2 cellular contexts compared by ENCODE assay signal in the genomic region with DNA sequence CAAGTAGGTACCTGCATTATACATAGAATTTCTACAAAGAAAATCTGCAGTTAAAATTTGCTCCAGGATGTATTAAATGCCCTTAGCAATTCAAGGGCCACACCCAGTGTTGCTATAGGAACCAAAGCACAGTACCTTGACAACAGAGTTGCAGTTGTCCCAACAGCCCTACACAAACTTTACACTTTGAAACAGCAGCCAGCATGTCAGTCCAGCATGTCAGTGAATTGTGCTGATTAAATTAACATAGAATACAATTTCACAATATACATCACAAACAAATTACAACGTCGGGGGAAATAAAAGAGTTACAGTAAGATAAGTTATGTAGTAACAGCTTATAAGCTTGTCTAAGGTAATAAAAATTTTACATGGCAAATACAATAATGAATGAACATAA.
TF ChIP-seq lines count a peak whose summit lies in the region.

No MANE protein-coding gene starts in this region.

TF ChIP-seq in A549, 52 proteins besides CTCF, POLR2A, EP300 and RAD21 (continued from another document):
- no peak for TF ChIP-seq HMGXB4 (CRISPR knock-in tag; IDR thresholded peaks at IDR 0.05; ENCODE audit: borderline replicate concordance)
- TF ChIP-seq RARB (CRISPR knock-in tag; IDR thresholded peaks at IDR 0.05): no peak
- no peak for TF ChIP-seq EHF (CRISPR knock-in tag; IDR thresholded peaks at IDR 0.05)
TF ChIP-seq in A549: peak in this region for 0.

TF ChIP-seq in K562, 482 proteins besides CTCF, POLR2A, EP300 and RAD21 (continued from another document):
- no peak for TF ChIP-seq GATA2 (CRISPR knock-in tag; IDR thresholded peaks at IDR 0.05)
- peak; percentile 95 for TF ChIP-seq MYNN (IDR thresholded peaks at IDR 0.05)
- TF ChIP-seq MYNN (CRISPR knock-in tag; IDR thresholded peaks at IDR 0.05): no peak
- TF ChIP-seq FOXJ2 (tag; IDR thresholded peaks at IDR 0.05): peak; percentile 99
- peak; percentile 86 for TF ChIP-seq BMI1 (IDR thresholded peaks at IDR 0.05; ENCODE audit: low read length)
- TF ChIP-seq FOXJ3 (CRISPR knock-in tag; IDR thresholded peaks at IDR 0.05): peak; percentile 69
- TF ChIP-seq, protein P1, sequence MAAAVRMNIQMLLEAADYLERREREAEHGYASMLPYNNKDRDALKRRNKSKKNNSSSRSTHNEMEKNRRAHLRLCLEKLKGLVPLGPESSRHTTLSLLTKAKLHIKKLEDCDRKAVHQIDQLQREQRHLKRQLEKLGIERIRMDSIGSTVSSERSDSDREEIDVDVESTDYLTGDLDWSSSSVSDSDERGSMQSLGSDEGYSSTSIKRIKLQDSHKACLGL (CRISPR knock-in tag; IDR thresholded peaks at IDR 0.05; ENCODE audit: borderline replicate concordance, poor library complexity, severe bottlenecking): no peak
- TF ChIP-seq MGA (IDR thresholded peaks at IDR 0.05): no peak
- no peak for TF ChIP-seq PHTF2 (CRISPR knock-in tag; IDR thresholded peaks at IDR 0.05)
TF ChIP-seq in K562: peak in this region for 9.
